Comparison of ENCODE assay signal across 30 cellular contexts in the genomic region with DNA sequence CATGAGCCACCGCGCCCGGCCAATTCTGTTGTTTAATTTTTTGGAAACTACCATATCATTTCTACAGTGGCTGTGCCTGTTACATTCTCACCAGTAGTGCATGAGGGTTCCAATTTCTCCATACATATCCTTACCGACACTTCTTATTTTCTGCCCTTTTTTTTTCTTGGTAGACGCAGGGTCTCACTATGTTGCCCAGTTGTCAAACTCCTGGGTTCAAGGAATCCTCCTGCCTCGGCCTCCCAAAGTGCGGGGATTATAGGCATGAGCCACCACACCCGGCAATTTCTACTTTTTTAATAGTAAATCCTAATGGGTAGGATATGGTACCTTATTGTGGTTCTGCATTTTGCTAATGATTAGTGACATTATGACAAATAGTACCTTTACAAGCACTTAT. TPM values are rescaled to one million over a fixed set of nuclear protein-coding genes. Genes with fewer than 3 reads are reported as not detected.
"Had no signal": no experiment of that assay in that cellular context is flagged by ENCODE, and none has a peak within 500 bp of the region (broad histone marks: within the 10 kb centered on the region; RNA-seq: fewer than 3 reads in every experiment).

No MANE protein-coding gene starts in this region.

- H3K36me3 Mint-ChIP-seq: stimulated activated effector memory CD8-positive, alpha-beta T cell treated with anti-CD3 and anti-CD28 coated beads, Interleukin-12 subunit alpha, Interleukin-12 subunit beta, amount 100 ng/mL, for 72 hours had no signal

- H3K27ac Mint-ChIP-seq: nephron; progenitor cell of endocrine pancreas; stimulated activated effector memory CD8-positive, alpha-beta T cell treated with anti-CD3 and anti-CD28 coated beads, Interleukin-12 subunit alpha, Interleukin-12 subunit beta, amount 100 ng/mL, for 72 hours; stimulated activated naive CD8-positive, alpha-beta T cell treated with anti-CD3 and anti-CD28 coated beads, Interleukin-15, Interleukin-2, amounts not matched to agents 100 ng/mL and 50 ng/mL, for 24 hours had no signal

- H3K27me3 ChIP-seq: left lung, neutrophil, right atrium auricular region, suprapubic skin, tibial artery, upper lobe of right lung had no signal

- H3K27ac ChIP-seq: left lung, lower lobe of right lung, neutrophil, parathyroid adenoma, right atrium auricular region, skin epidermis, suprapubic skin, thoracic aorta, tibial artery, upper lobe of right lung had no signal

- H3K4me1 ChIP-seq: left lung, lower lobe of right lung, right atrium auricular region, suprapubic skin, tibial artery, upper lobe of right lung had no signal

- H3K9me3 Mint-ChIP-seq: naive thymus-derived CD8-positive, alpha-beta T cell; nephron; neural crest cell; stimulated activated effector memory CD8-positive, alpha-beta T cell treated with anti-CD3 and anti-CD28 coated beads, Interleukin-12 subunit alpha, Interleukin-12 subunit beta, amount 100 ng/mL, for 72 hours; stimulated activated naive CD8-positive, alpha-beta T cell treated with anti-CD3 and anti-CD28 coated beads, Interleukin-15, Interleukin-2, amounts not matched to agents 100 ng/mL and 50 ng/mL, for 24 hours had no signal

- H3K4me1 Mint-ChIP-seq: nephron; neural crest cell; stimulated activated effector memory CD8-positive, alpha-beta T cell treated with anti-CD3 and anti-CD28 coated beads, Interleukin-12 subunit alpha, Interleukin-12 subunit beta, amount 100 ng/mL, for 72 hours had no signal

- H3K4me3 ChIP-seq: left lung, lower lobe of right lung, right atrium auricular region, skin epidermis, suprapubic skin, thoracic aorta, tibial artery, upper lobe of right lung had no signal

- ATAC-seq: left colon; left lung; lower lobe of right lung; naive thymus-derived CD8-positive, alpha-beta T cell; sciatic nerve; stimulated activated effector memory CD8-positive, alpha-beta T cell treated with anti-CD3 and anti-CD28 coated beads, Interleukin-12 subunit alpha, Interleukin-12 subunit beta, amount 100 ng/mL, for 72 hours; upper lobe of right lung had no signal

- DNase-seq: hippocampal formation; kidney glomerular epithelial cell; left colon; lower lobe of right lung; mammary epithelial cell; mesenchymal stem cell; occipital lobe; stimulated activated CD4-positive, alpha-beta T cell treated with anti-CD3 and anti-CD28 coated beads, Interleukin-4, amount 100 ng/mL, for 24 hours; stimulated activated naive CD4-positive, alpha-beta T cell; tibial artery; trophoblast cell; upper lobe of right lung had no signal

- H3K27me3 Mint-ChIP-seq: naive thymus-derived CD8-positive, alpha-beta T cell; progenitor cell of endocrine pancreas; stimulated activated naive CD8-positive, alpha-beta T cell treated with anti-CD3 and anti-CD28 coated beads, Interleukin-15, Interleukin-2, amounts not matched to agents 100 ng/mL and 50 ng/mL, for 24 hours had no signal

- H3K4me3 Mint-ChIP-seq: naive thymus-derived CD8-positive, alpha-beta T cell; nephron; neural crest cell; stimulated activated effector memory CD8-positive, alpha-beta T cell treated with anti-CD3 and anti-CD28 coated beads, Interleukin-12 subunit alpha, Interleukin-12 subunit beta, amount 100 ng/mL, for 72 hours; stimulated activated naive CD8-positive, alpha-beta T cell treated with anti-CD3 and anti-CD28 coated beads, Interleukin-15, Interleukin-2, amounts not matched to agents 100 ng/mL and 50 ng/mL, for 24 hours had no signal

- H3K9me3 ChIP-seq: left lung, lower lobe of right lung, neutrophil, right atrium auricular region, suprapubic skin, thoracic aorta, tibial artery, upper lobe of right lung had no signal

RNA-seq across cellular contexts. Expression of gene AMIGO3, which starts 9.6 kb away (rescaled TPM):
- total RNA-seq: left colon, liver, lower lobe of right lung, osteocyte, pulmonary artery endothelial cell, renal cortical epithelial cell, sciatic nerve had no signal
